Comparison of ENCODE assay signal across 20 cellular contexts in the genomic region with DNA sequence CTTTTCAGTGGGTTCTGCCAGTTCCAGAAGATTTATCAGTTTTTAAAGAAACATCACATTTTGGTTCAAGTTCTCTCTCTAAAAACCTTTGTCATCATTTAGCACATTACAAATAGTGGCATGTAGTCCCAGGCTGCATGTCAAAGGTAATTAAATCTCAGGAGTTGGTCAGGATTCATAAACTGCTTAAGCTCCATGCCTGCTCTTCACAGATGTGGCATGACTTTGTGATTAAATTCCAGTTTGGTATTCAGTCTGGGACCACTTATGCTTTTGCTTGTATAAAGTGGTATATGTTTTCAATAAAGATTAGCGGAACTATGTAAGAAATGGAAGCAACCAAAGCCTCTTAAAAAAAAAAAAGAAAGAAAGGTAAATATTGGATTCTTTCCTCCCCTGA.
A peak's percentile ranks its signal among the peaks of the same experiment; 100 is the strongest.
DNase-seq lines count a peak whose midpoint lies in the region; ATAC-seq and TF ChIP-seq lines count a peak whose summit lies in the region.
"Had no signal": no experiment of that assay in that cellular context is flagged by ENCODE, and none has a peak within 500 bp of the region (broad histone marks: within the 10 kb centered on the region; RNA-seq: fewer than 3 reads in every experiment).

No MANE protein-coding gene starts in this region.

- no peaks in the 10 kb centered on the region for H3K9me3 ChIP-seq in adipocyte (ENCODE audit: control insufficient read depth, low read length)
- H3K9me3 ChIP-seq: BLaER1, Caco-2 had no signal

- H3K27ac ChIP-seq in mesendoderm (ENCODE audit: low read depth, low read length), result no peak overlapping the region
- H3K27ac ChIP-seq: BLaER1, C4-2B had no signal

- H3K4me1 Mint-ChIP-seq in activated T-cell treated with anti-CD3 and anti-CD28 coated beads, Interleukin-2, amount 50 U/mL, for 72 hours (ENCODE audit: low read depth), result no peaks in the 10 kb centered on the region
- H3K4me1 Mint-ChIP-seq: B cell; CD4-positive, CD25-positive, alpha-beta regulatory T cell had no signal

- H2AK5ac ChIP-seq in mesendoderm (ENCODE audit: low read length), result no peak overlapping the region

- no peak overlapping the region for H3K4ac ChIP-seq in mesendoderm (ENCODE audit: low read depth, low read length)

- H3K4me3 ChIP-seq in adipocyte (ENCODE audit: low read length) (no peak overlapping the region), mesendoderm (ENCODE audit: low read length) (no peak overlapping the region)
- H3K4me3 ChIP-seq: BLaER1, GM12878, GM23338 had no signal

- no peaks in the 10 kb centered on the region for H3K4me1 ChIP-seq in adipocyte (ENCODE audit: control insufficient read depth, insufficient read depth, low read length)
- no peaks in the 10 kb centered on the region for H3K4me1 ChIP-seq in mesendoderm (ENCODE audit: control insufficient read depth, low read depth, low read length)
- H3K4me1 ChIP-seq: BLaER1, Caco-2 had no signal

- H3K4me2 ChIP-seq in mesendoderm (ENCODE audit: low read length), result no peak overlapping the region
- H3K4me2 ChIP-seq: BLaER1, GM23338 had no signal

- no peaks in the 10 kb centered on the region for H3K27me3 ChIP-seq in adipocyte (replicated peaks; ENCODE audit: control insufficient read depth, insufficient read depth, low read length)
- H3K27me3 ChIP-seq in mesendoderm (ENCODE audit: insufficient read depth, low read length, poor library complexity), result no peaks in the 10 kb centered on the region
- H3K27me3 ChIP-seq: BLaER1 had no signal

- H3K23ac ChIP-seq in mesendoderm (ENCODE audit: low read length), result no peak overlapping the region

- no peak overlapping the region for H3K27ac Mint-ChIP-seq in activated T-cell treated with anti-CD3 and anti-CD28 coated beads, Interleukin-2, amount 50 U/mL, for 72 hours
- H3K27ac Mint-ChIP-seq: B cell; CD4-positive, CD25-positive, alpha-beta regulatory T cell; CD8-positive, alpha-beta T cell; GM23338; H9 had no signal

- no peak overlapping the region for H4K8ac ChIP-seq in mesendoderm (ENCODE audit: low read depth, low read length)

- no peak overlapping the region for H2BK15ac ChIP-seq in mesendoderm (replicated peaks; ENCODE audit: low read depth)

- no peak overlapping the region for H3K4me3 Mint-ChIP-seq in activated T-cell treated with anti-CD3 and anti-CD28 coated beads, Interleukin-2, amount 50 U/mL, for 72 hours
- H3K4me3 Mint-ChIP-seq: B cell; CD4-positive, CD25-positive, alpha-beta regulatory T cell; CD8-positive, alpha-beta T cell; GM23338; H9 had no signal

- peaks cover 0 to 2% of the 10 kb centered on the region in 2 donors for H3K36me3 Mint-ChIP-seq in activated T-cell treated with anti-CD3 and anti-CD28 coated beads, Interleukin-2, amount 50 U/mL, for 72 hours (ENCODE audit: insufficient read depth in 2 of 2)

- H3K36me3 ChIP-seq in adipocyte (ENCODE audit: control insufficient read depth, insufficient read depth, low read length, severe bottlenecking), result no peaks in the 10 kb centered on the region
- no peaks in the 10 kb centered on the region for H3K36me3 ChIP-seq in mesendoderm (ENCODE audit: control insufficient read depth, insufficient read depth, low read length)
- H3K36me3 ChIP-seq: BLaER1 had no signal

- H3K27me3 Mint-ChIP-seq in activated T-cell treated with anti-CD3 and anti-CD28 coated beads, Interleukin-2, amount 50 U/mL, for 72 hours (ENCODE audit: low read depth), result no peaks in the 10 kb centered on the region
- H3K27me3 Mint-ChIP-seq: B cell had no signal

- H3K79me1 ChIP-seq in mesendoderm (ENCODE audit: low read length), result no peaks in the 10 kb centered on the region

- H3K9me3 Mint-ChIP-seq in activated T-cell treated with anti-CD3 and anti-CD28 coated beads, Interleukin-2, amount 50 U/mL, for 72 hours, result peaks cover 0 to 3% of the 10 kb centered on the region in 2 donors
- H3K9me3 Mint-ChIP-seq: CD4-positive, CD25-positive, alpha-beta regulatory T cell; CD8-positive, alpha-beta T cell; H9 had no signal

- no peak overlapping the region for H4K5ac ChIP-seq in mesendoderm (ENCODE audit: low read length)

- no peak for TF ChIP-seq CTCF in AG09319 (IDR thresholded peaks at IDR 0.05; ENCODE audit: low read depth, low read length)

- no CpG with 5 or more reads among the region's 1 CpG for WGBS in mesendoderm (ENCODE audit: extremely low coverage, insufficient coverage, low lambda C conversion rate)

- DNase-seq in AG09319 (ENCODE audit: extremely low read depth, low read depth), result peak; percentile 16
- peak; percentile 6 for DNase-seq in adipocyte (ENCODE audit: low read depth)
- DNase-seq in fibroblast of peridontal ligament (ENCODE audit: extremely low read depth), result peak; percentile 31
- DNase-seq in mesendoderm, result no peak
- DNase-seq in activated T-cell treated with anti-CD3 and anti-CD28 coated beads, Interleukin-2, amount 50 U/mL, for 72 hours, result no peak
- DNase-seq: Caco-2; CD4-positive, CD25-positive, alpha-beta regulatory T cell; CD8-positive, alpha-beta T cell; DMS 273 treated with DMSO at 0.1 percent for 48 hours; DMS79; EL; GDM1; H9 had no signal

- no peak overlapping the region for H2BK120ac ChIP-seq in mesendoderm (ENCODE audit: low read depth, low read length)

- H3K9ac ChIP-seq in adipocyte (ENCODE audit: low read length), result no peak overlapping the region
- no peak overlapping the region for H3K9ac ChIP-seq in mesendoderm (ENCODE audit: low read length)
- H3K9ac ChIP-seq: BLaER1 had no signal

- H2BK5ac ChIP-seq in mesendoderm (ENCODE audit: low read length), result no peak overlapping the region

- no peak overlapping the region for H3K56ac ChIP-seq in mesendoderm (ENCODE audit: low read length)

- H3K79me2 ChIP-seq in mesendoderm (ENCODE audit: control insufficient read depth, insufficient read depth, low read length), result no peaks in the 10 kb centered on the region

- H3K18ac ChIP-seq in mesendoderm (ENCODE audit: low read length), result no peak overlapping the region

- no peak for ATAC-seq in activated T-cell treated with anti-CD3 and anti-CD28 coated beads, Interleukin-2, amount 50 U/mL, for 72 hours (replicated peaks in 1 of 2)
- no peak for ATAC-seq in GM21447 (IDR thresholded peaks at IDR 0.05; ENCODE audit: unreplicated experiment)
- ATAC-seq: CD8-positive, alpha-beta T cell; GM12878; GM23338; HCT116 had no signal

Comparison
In these comparisons a context has a peak if more than half of its experiments do, and no peak if none do; other contexts are left out.
1. DNase-seq: peak in AG09319 (single experiment), adipocyte (single experiment) and fibroblast of peridontal ligament (single experiment); none in mesendoderm (single experiment) and activated T-cell treated with anti-CD3 and anti-CD28 coated beads, Interleukin-2, amount 50 U/mL, for 72 hours (0 of 2).